2 cellular contexts compared by ENCODE assay signal in genomic region chr17:40806131-40806530, GRCh38.
TF ChIP-seq lines count a peak whose summit lies in the region.

No MANE protein-coding gene starts in this region.

TF ChIP-seq in SK-N-SH, 30 proteins besides CTCF, POLR2A, EP300 and RAD21 (continued from another document):
- no peak for TF ChIP-seq ZBTB33 (IDR thresholded peaks at IDR 0.05; ENCODE audit: borderline replicate concordance, low read depth)

TF ChIP-seq in SK-N-SH treated with all-trans-retinoic acid at 6 μM for 48 hours, 23 proteins besides CTCF, POLR2A, EP300 and RAD21 (continued from another document):
- TF ChIP-seq, protein P1, sequence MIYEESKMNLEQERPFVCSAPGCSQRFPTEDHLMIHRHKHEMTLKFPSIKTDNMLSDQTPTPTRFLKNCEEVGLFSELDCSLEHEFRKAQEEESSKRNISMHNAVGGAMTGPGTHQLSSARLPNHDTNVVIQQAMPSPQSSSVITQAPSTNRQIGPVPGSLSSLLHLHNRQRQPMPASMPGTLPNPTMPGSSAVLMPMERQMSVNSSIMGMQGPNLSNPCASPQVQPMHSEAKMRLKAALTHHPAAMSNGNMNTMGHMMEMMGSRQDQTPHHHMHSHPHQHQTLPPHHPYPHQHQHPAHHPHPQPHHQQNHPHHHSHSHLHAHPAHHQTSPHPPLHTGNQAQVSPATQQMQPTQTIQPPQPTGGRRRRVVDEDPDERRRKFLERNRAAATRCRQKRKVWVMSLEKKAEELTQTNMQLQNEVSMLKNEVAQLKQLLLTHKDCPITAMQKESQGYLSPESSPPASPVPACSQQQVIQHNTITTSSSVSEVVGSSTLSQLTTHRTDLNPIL (CRISPR knock-in tag; IDR thresholded peaks at IDR 0.05; ENCODE audit: low read depth) = no peak
- no peak for TF ChIP-seq TCF4 (CRISPR knock-in tag; IDR thresholded peaks at IDR 0.05; ENCODE audit: borderline replicate concordance)
TF ChIP-seq in SK-N-SH treated with all-trans-retinoic acid at 6 μM for 48 hours: peak in this region for 0.
